Comparison of ENCODE assay signal across 1 cellular context in the genomic region with DNA sequence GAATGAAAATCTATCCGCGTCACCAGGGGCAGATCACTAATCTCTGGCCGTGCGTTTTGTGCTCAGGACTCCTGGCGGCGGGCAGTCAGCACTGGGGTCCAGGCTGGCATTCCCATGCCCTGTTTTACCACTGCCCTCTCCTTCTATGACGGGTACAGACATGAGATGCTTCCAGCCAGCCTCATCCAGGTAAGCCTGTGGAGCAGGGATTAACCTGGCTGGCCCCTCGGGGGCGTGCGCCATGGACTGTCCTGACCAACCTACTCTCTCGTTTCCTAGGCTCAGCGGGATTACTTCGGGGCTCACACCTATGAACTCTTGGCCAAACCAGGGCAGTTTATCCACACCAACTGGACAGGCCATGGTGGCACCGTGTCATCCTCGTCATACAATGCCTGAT.
TF ChIP-seq lines count a peak whose summit lies in the region.

No MANE protein-coding gene starts in this region.

TF ChIP-seq in A549, 52 proteins besides CTCF, POLR2A, EP300 and RAD21:
- no peak for TF ChIP-seq RCOR1 (IDR thresholded peaks at IDR 0.05; ENCODE audit: low read depth, low read length)
- TF ChIP-seq, protein P1, sequence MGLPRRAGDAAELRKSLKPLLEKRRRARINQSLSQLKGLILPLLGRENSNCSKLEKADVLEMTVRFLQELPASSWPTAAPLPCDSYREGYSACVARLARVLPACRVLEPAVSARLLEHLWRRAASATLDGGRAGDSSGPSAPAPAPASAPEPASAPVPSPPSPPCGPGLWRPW (IDR thresholded peaks at IDR 0.05): no peak
- TF ChIP-seq ELK1 (IDR thresholded peaks at IDR 0.05; ENCODE audit: low read depth, low read length): no peak
- TF ChIP-seq CEBPB (IDR thresholded peaks at IDR 0.05): no peak
- TF ChIP-seq JUN (IDR thresholded peaks at IDR 0.05): no peak
- no peak for TF ChIP-seq TFCP2L1 (CRISPR knock-in tag; IDR thresholded peaks at IDR 0.05)
- no peak for TF ChIP-seq BHLHE40 (IDR thresholded peaks at IDR 0.05; ENCODE audit: low read depth, low read length)
- no peak for TF ChIP-seq ZSCAN20 (CRISPR knock-in tag; IDR thresholded peaks at IDR 0.05)
- no peak for TF ChIP-seq JUNB (IDR thresholded peaks at IDR 0.05)
- TF ChIP-seq CBX8 (IDR thresholded peaks at IDR 0.05): no peak
- TF ChIP-seq FOXS1 (CRISPR knock-in tag; IDR thresholded peaks at IDR 0.05): no peak
- no peak for TF ChIP-seq HMGXB4 (CRISPR knock-in tag; IDR thresholded peaks at IDR 0.05; ENCODE audit: borderline replicate concordance)
